Comparison of ENCODE assay signal across 10 cellular contexts in genomic region chr17:77282524-77283515, GRCh38.
A peak's percentile ranks its signal among the peaks of the same experiment; 100 is the strongest.
DNase-seq lines count a peak whose midpoint lies in the region; ATAC-seq and TF ChIP-seq lines count a peak whose summit lies in the region.
"Had no signal": no experiment of that assay in that cellular context is flagged by ENCODE, and none has a peak within 500 bp of the region (broad histone marks: within the 10 kb centered on the region; RNA-seq: fewer than 3 reads in every experiment).

No MANE protein-coding gene starts in this region.

- H3K4me3 ChIP-seq in body of pancreas (no peak overlapping the region), left ventricle myocardium inferior (no peak overlapping the region)
- no peak overlapping the region for H3K4me3 ChIP-seq in naive thymus-derived CD4-positive, alpha-beta T cell (ENCODE audit: low read length)

- peaks cover 0 to 11% (median 0%) of the 10 kb centered on the region in 11 donors for H3K9me3 Mint-ChIP-seq in naive thymus-derived CD4-positive, alpha-beta T cell

- TF ChIP-seq CTCF in body of pancreas (IDR thresholded peaks at IDR 0.05), result no peak
- TF ChIP-seq CTCF in left ventricle myocardium inferior (IDR thresholded peaks at IDR 0.05; ENCODE audit: borderline replicate concordance), result no peak

- H3K27me3 Mint-ChIP-seq in naive thymus-derived CD4-positive, alpha-beta T cell, result peaks cover 0 to 43% (median 11%) of the 10 kb centered on the region in 5 donors

- H3K27ac ChIP-seq in body of pancreas (peak overlapping the region in 3 of 4 donors; percentile 0 to 93 (median 44)), left ventricle myocardium inferior (replicated peaks) (no peak overlapping the region)
- H3K27ac ChIP-seq in naive thymus-derived CD4-positive, alpha-beta T cell (ENCODE audit: low read depth, low read length), result no peak overlapping the region
- H3K27ac ChIP-seq: neutrophil had no signal

- H3K27me3 ChIP-seq in body of pancreas, result no peaks in the 10 kb centered on the region
- H3K27me3 ChIP-seq in naive thymus-derived CD4-positive, alpha-beta T cell (ENCODE audit: control insufficient read depth in 2 of 2, insufficient read depth in 2 of 2, low read length in 2 of 2), result no peaks in the 10 kb centered on the region
- H3K27me3 ChIP-seq in left ventricle myocardium inferior (ENCODE audit: low read depth), result peaks cover 52% of the 10 kb centered on the region

- H3K9me3 ChIP-seq in body of pancreas (no peaks in the 10 kb centered on the region), left ventricle myocardium inferior (replicated peaks) (no peaks in the 10 kb centered on the region)
- no peaks in the 10 kb centered on the region for H3K9me3 ChIP-seq in naive thymus-derived CD4-positive, alpha-beta T cell (ENCODE audit: control insufficient read depth in 2 of 3, low read length in 3 of 3)
- H3K9me3 ChIP-seq: neutrophil had no signal

- 65 to 67% methylated on average over 24 of the region's 24 CpGs for whole genome bisulfite sequencing in body of pancreas, 2 donors

- POLR2A ChIA-PET in naive thymus-derived CD4-positive, alpha-beta T cell (lab: Charles Lee), result no interaction called here

- peak overlapping the region; percentile 75 to 84 (median 78) for H3K4me3 Mint-ChIP-seq in naive thymus-derived CD4-positive, alpha-beta T cell

- H3K36me3 ChIP-seq in body of pancreas (replicated peaks in 1 of 2; ENCODE audit: insufficient read depth in 1 of 2, low read depth in 2 of 2), result no peaks in the 10 kb centered on the region
- H3K36me3 ChIP-seq in naive thymus-derived CD4-positive, alpha-beta T cell (ENCODE audit: control insufficient read depth in 2 of 3, insufficient read depth in 3 of 3, low read length in 3 of 3), result no peaks in the 10 kb centered on the region
- no peaks in the 10 kb centered on the region for H3K36me3 ChIP-seq in left ventricle myocardium inferior
- H3K36me3 ChIP-seq: neutrophil had no signal

- peak overlapping the region in 7 of 9 donors; percentile 46 to 95 (median 90) for H3K27ac Mint-ChIP-seq in naive thymus-derived CD4-positive, alpha-beta T cell

- peak; percentile 43 for DNase-seq in COLO668 (lab: John Stamatoyannopoulos, UW; ENCODE audit: unreplicated experiment)
- peak; percentile 65 for DNase-seq in HuH-7.5 (ENCODE audit: low spot score)
- peak in 3 of 4 donors; percentile 43 to 62 (median 43) for DNase-seq in body of pancreas
- no peak for DNase-seq in naive thymus-derived CD4-positive, alpha-beta T cell
- no peak for DNase-seq in activated gamma-delta T cell (lab: John Stamatoyannopoulos, UW)
- DNase-seq in NCI-H187 (lab: John Stamatoyannopoulos, UW), result no peak
- DNase-seq in left ventricle myocardium inferior, result no peak
- no peak for DNase-seq in AG08395 (ENCODE audit: low spot score)
- DNase-seq: activated CD8-positive, alpha-beta memory T cell treated with anti-CD3 and anti-CD28 coated beads for 24 hours had no signal

- H3K36me3 Mint-ChIP-seq in naive thymus-derived CD4-positive, alpha-beta T cell, result no peaks in the 10 kb centered on the region

- H3K4me1 ChIP-seq in body of pancreas (peaks cover 68% of the 10 kb centered on the region), left ventricle myocardium inferior (peaks cover 45% of the 10 kb centered on the region)
- peaks cover 3 to 10% of the 10 kb centered on the region in 2 donors for H3K4me1 ChIP-seq in naive thymus-derived CD4-positive, alpha-beta T cell (ENCODE audit: control insufficient read depth in 2 of 2, insufficient read depth in 2 of 2, low read length in 2 of 2)

- CTCF ChIA-PET in naive thymus-derived CD4-positive, alpha-beta T cell (lab: Charles Lee), result no interaction called here

- intact Hi-C loops in body of pancreas (cut with DNase I) (no loop called here), left ventricle myocardium inferior (cut with micrococcal nuclease) (no loop called here)
- intact Hi-C loops in naive thymus-derived CD4-positive, alpha-beta T cell (cut with micrococcal nuclease), result loop anchor here in 1 of 2 donors (5.0 kb wide), 1 partner anchor 49 kb away; no protein-coding TSS in a partner anchor

- peaks cover 13 to 20% (median 17%) of the 10 kb centered on the region in 7 donors for H3K4me1 Mint-ChIP-seq in naive thymus-derived CD4-positive, alpha-beta T cell

- TF ChIP-seq POLR2A in body of pancreas (IDR thresholded peaks at IDR 0.05), result peak in 1 of 3 donors; percentile 13

- ATAC-seq in body of pancreas, result no peak
- no peak for ATAC-seq in naive thymus-derived CD4-positive, alpha-beta T cell

Comparison
In these comparisons a context has a peak if more than half of its experiments do, and no peak if none do; other contexts are left out.
1. DNase-seq: peak in COLO668 (single experiment), HuH-7.5 (single experiment) and body of pancreas (3 of 4); none in naive thymus-derived CD4-positive, alpha-beta T cell (0 of 9), activated gamma-delta T cell (single experiment), NCI-H187 (0 of 2), left ventricle myocardium inferior (single experiment) and AG08395 (single experiment).
2. H3K27ac ChIP-seq: peak in body of pancreas (3 of 4); none in naive thymus-derived CD4-positive, alpha-beta T cell (single experiment) and left ventricle myocardium inferior (single experiment).